In genomic region chr4:6044805-6045204, GRCh38 we compare ENCODE assay signal across 39 cellular contexts. TPM values are rescaled to one million over a fixed set of nuclear protein-coding genes. Genes with fewer than 3 reads are reported as not detected.
DNase-seq lines count a peak whose midpoint lies in the region; ATAC-seq, FAIRE-seq and TF ChIP-seq lines count a peak whose summit lies in the region.
"Had no signal": no experiment of that assay in that cellular context is flagged by ENCODE, and none has a peak within 500 bp of the region (broad histone marks: within the 10 kb centered on the region; RNA-seq: fewer than 3 reads in every experiment).

No MANE protein-coding gene starts in this region.

- H3T11ph ChIP-seq in H9 (ENCODE audit: low read length): no peak overlapping the region

- ATAC-seq in activated T-cell treated with anti-CD3 and anti-CD28 coated beads, Interleukin-2, amount 50 U/mL, for 72 hours (replicated peaks in 1 of 2): no peak
- ATAC-seq in K562 (peak; percentile 77), GM19397 (IDR thresholded peaks at IDR 0.05; ENCODE audit: unreplicated experiment) (no peak)
- ATAC-seq: mucosa of descending colon; natural killer cell treated with Interleukin-12 subunit alpha and Interleukin-12 subunit beta and Interleukin-15 and Interleukin-18, amount 100 ng/mL, for 72 hours; right cardiac atrium; stimulated activated effector memory CD8-positive, alpha-beta T cell treated with anti-CD3 and anti-CD28 coated beads, Interleukin-12 subunit alpha, Interleukin-12 subunit beta, amount 100 ng/mL, for 72 hours had no signal

- no peak overlapping the region for H2BK5ac ChIP-seq in H9 (ENCODE audit: insufficient read length, low read length)

- H2BK12ac ChIP-seq in H9 (ENCODE audit: insufficient read length, low read depth, low read length): no peak overlapping the region

- H3K18ac ChIP-seq in H9 (ENCODE audit: insufficient read length, low read depth, low read length): no peak overlapping the region

- no peaks in the 10 kb centered on the region for H3K23me2 ChIP-seq in H9 (ENCODE audit: insufficient read length, low read depth, low read length, poor library complexity, severe bottlenecking)

- no peak overlapping the region for H3K4me3 ChIP-seq in K562
- no peak overlapping the region for H3K4me3 ChIP-seq in osteoblast (ENCODE audit: insufficient read depth, low read length)
- H3K4me3 ChIP-seq: colonic mucosa, lung, mucosa of descending colon, spleen had no signal

- H3K9ac ChIP-seq in H9 (ENCODE audit: extremely low read depth, insufficient read length, low read length): no peak overlapping the region
- H3K9ac ChIP-seq in K562 (ENCODE audit: insufficient read depth in 1 of 2, low read depth in 2 of 2, low read length in 2 of 2): no peak overlapping the region
- H3K9ac ChIP-seq: parathyroid adenoma had no signal

- H3K56ac ChIP-seq in H9 (ENCODE audit: insufficient read length, low read depth, low read length): no peak overlapping the region

- CTCF ChIA-PET in K562 (lab: Yijun Ruan, JAX; ENCODE audit: low intra/inter-chr PET ratio): interaction anchor here (0.5 kb wide), 1 partner anchor 1708 kb away, joined by 4 read pairs; no protein-coding TSS in a partner anchor

- no peak overlapping the region for H3K23ac ChIP-seq in H9 (ENCODE audit: insufficient read length, low read depth, low read length)

- no peaks in the 10 kb centered on the region for H3K9me3 Mint-ChIP-seq in activated T-cell treated with anti-CD3 and anti-CD28 coated beads, Interleukin-2, amount 50 U/mL, for 72 hours
- no peaks in the 10 kb centered on the region for H3K9me3 Mint-ChIP-seq in H9
- H3K9me3 Mint-ChIP-seq: activated CD4-positive, alpha-beta memory T cell treated with anti-CD3 and anti-CD28 coated beads, Interleukin-2, amount 10 ng/mL, durations not matched to agents 7 days and 5 days; natural killer cell treated with Interleukin-12 subunit alpha and Interleukin-12 subunit beta and Interleukin-15 and Interleukin-18, amount 100 ng/mL, for 72 hours; stimulated activated effector memory CD8-positive, alpha-beta T cell treated with anti-CD3 and anti-CD28 coated beads, Interleukin-12 subunit alpha, Interleukin-12 subunit beta, amount 100 ng/mL, for 72 hours; T-helper 1 cell treated with Interleukin-12 subunit alpha and Interleukin-12 subunit beta and Interleukin-4 antibody, amounts not matched to agents 30 μg/mL and 1 μg/mL, for 36 hours; type B pancreatic cell had no signal

- no peaks in the 10 kb centered on the region for H3K36me3 Mint-ChIP-seq in activated T-cell treated with anti-CD3 and anti-CD28 coated beads, Interleukin-2, amount 50 U/mL, for 72 hours (ENCODE audit: insufficient read depth in 2 of 2)
- no peaks in the 10 kb centered on the region for H3K36me3 Mint-ChIP-seq in H9 (ENCODE audit: insufficient read depth in 1 of 3, low read depth in 3 of 3)
- H3K36me3 Mint-ChIP-seq: activated naive CD8-positive, alpha-beta T cell; natural killer cell treated with Interleukin-12 subunit alpha and Interleukin-12 subunit beta and Interleukin-15 and Interleukin-18, amount 100 ng/mL, for 72 hours; type B pancreatic cell had no signal

- no peaks in the 10 kb centered on the region for H4K20me1 ChIP-seq in H9 (ENCODE audit: control insufficient read depth, insufficient read depth, insufficient read length)
- H4K20me1 ChIP-seq in K562 (replicated peaks; ENCODE audit: control insufficient read depth, insufficient read depth, low read length): 0 out of 2 replicates have a peak, but pooled peaks cover 4% of the 10 kb centered on the region
- no peaks in the 10 kb centered on the region for H4K20me1 ChIP-seq in osteoblast (ENCODE audit: insufficient read depth, low read length)

- H3K4me1 Mint-ChIP-seq in activated T-cell treated with anti-CD3 and anti-CD28 coated beads, Interleukin-2, amount 50 U/mL, for 72 hours (ENCODE audit: low read depth): peaks cover 12% of the 10 kb centered on the region
- H3K4me1 Mint-ChIP-seq in H9: peaks cover 0 to 3% of the 10 kb centered on the region in 2 experiments; a peak in 2 of 4 replicates

- intact Hi-C loops in K562 (cut with micrococcal nuclease): no loop called here

- no peaks in the 10 kb centered on the region for H3K4me1 ChIP-seq in H9 (ENCODE audit: insufficient read depth, low read length)
- no peaks in the 10 kb centered on the region for H3K4me1 ChIP-seq in K562 (replicated peaks in 1 of 2; ENCODE audit: control insufficient read depth in 2 of 2, insufficient read depth in 2 of 2, low read length in 2 of 2)
- H3K4me1 ChIP-seq in osteoblast (ENCODE audit: insufficient read depth, low read length): no peaks in the 10 kb centered on the region
- H3K4me1 ChIP-seq: colonic mucosa, parathyroid adenoma, spleen had no signal

- H3K9me3 ChIP-seq in H9 (ENCODE audit: control insufficient read depth, low read depth, low read length) (no peaks in the 10 kb centered on the region), K562 (replicated peaks; ENCODE audit: control insufficient read depth, insufficient read depth, low read depth, low read length) (no peaks in the 10 kb centered on the region), osteoblast (ENCODE audit: low read depth, low read length) (no peaks in the 10 kb centered on the region)
- H3K9me3 ChIP-seq: colonic mucosa, mucosa of descending colon, spleen had no signal

- H3K27ac ChIP-seq in H9 (ENCODE audit: insufficient read length, low read depth, low read length): no peak overlapping the region
- no peak overlapping the region for H3K27ac ChIP-seq in K562 (ENCODE audit: extremely low read depth, low read depth, low read length)
- no peak overlapping the region for H3K27ac ChIP-seq in osteoblast (ENCODE audit: low read depth, low read length)
- H3K27ac ChIP-seq: colonic mucosa, HL-60, parathyroid adenoma, spleen had no signal

- no peak overlapping the region for H2BK20ac ChIP-seq in H9 (ENCODE audit: low read depth, low read length, poor library complexity, severe bottlenecking)

- no peaks in the 10 kb centered on the region for H3K79me1 ChIP-seq in H9 (ENCODE audit: insufficient read depth, low read depth, low read length, poor library complexity, severe bottlenecking)

- no peak for FAIRE-seq in K562 (lab: Jason Lieb, UNC)
- FAIRE-seq: H54, TTC549 had no signal

- no peak overlapping the region for H4K91ac ChIP-seq in H9 (ENCODE audit: insufficient read length, low read depth, low read length)

- H3K27me3 ChIP-seq in H9 (ENCODE audit: insufficient read depth, low read length): no peaks in the 10 kb centered on the region
- H3K27me3 ChIP-seq in K562 (ENCODE audit: control insufficient read depth in 2 of 2, insufficient read depth in 2 of 2, low read length in 2 of 2): peaks cover 7 to 46% of the 10 kb centered on the region in 2 experiments
- H3K27me3 ChIP-seq in osteoblast (ENCODE audit: insufficient read depth, low read length): no peaks in the 10 kb centered on the region
- H3K27me3 ChIP-seq: colonic mucosa had no signal

- WGBS in H9 (ENCODE audit: extremely low coverage, insufficient read length, low lambda C conversion rate): no CpG with 5 or more reads among the region's 9 CpGs
- WGBS in K562 (ENCODE audit: insufficient coverage, low coverage, missing lambda C conversion rate): under 1% methylated on average over 9 of the region's 9 CpGs

- H2BK120ac ChIP-seq in H9 (ENCODE audit: low read depth, low read length, poor library complexity, severe bottlenecking): no peak overlapping the region

- H3K4me3 Mint-ChIP-seq in activated T-cell treated with anti-CD3 and anti-CD28 coated beads, Interleukin-2, amount 50 U/mL, for 72 hours: no peak overlapping the region
- no peak overlapping the region for H3K4me3 Mint-ChIP-seq in H9
- H3K4me3 Mint-ChIP-seq: activated CD4-positive, alpha-beta memory T cell treated with anti-CD3 and anti-CD28 coated beads, Interleukin-2, amount 10 ng/mL, durations not matched to agents 7 days and 5 days; activated naive CD8-positive, alpha-beta T cell; natural killer cell treated with Interleukin-12 subunit alpha and Interleukin-12 subunit beta and Interleukin-15 and Interleukin-18, amount 100 ng/mL, for 72 hours; stimulated activated effector memory CD8-positive, alpha-beta T cell treated with anti-CD3 and anti-CD28 coated beads, Interleukin-12 subunit alpha, Interleukin-12 subunit beta, amount 100 ng/mL, for 72 hours; T-helper 1 cell treated with Interleukin-12 subunit alpha and Interleukin-12 subunit beta and Interleukin-4 antibody, amounts not matched to agents 30 μg/mL and 1 μg/mL, for 36 hours; type B pancreatic cell had no signal

- in situ Hi-C loops in K562 (cut with MboI): no loop called here
- in situ Hi-C loops in GM13976 (cut with MboI; ENCODE audit: low sequenced_read_pairs, unreplicated experiment): no loop called here

- TF ChIP-seq RAD21 in K562 (CRISPR knock-in tag; conservative IDR thresholded peaks at IDR 0.05 in 1 of 2, IDR thresholded peaks at IDR 0.05 in 1 of 2): 0 out of 4 replicates have a peak, but pooled peaks of 1 of the 2 experiments have one; percentile 27

- TF ChIP-seq POLR2A in K562 (conservative IDR thresholded peaks at IDR 0.05): no peak

- H2AFZ ChIP-seq in H9 (ENCODE audit: low read length) (no peak overlapping the region), K562 (ENCODE audit: low read depth, low read length) (no peak overlapping the region), osteoblast (ENCODE audit: low read length) (no peak overlapping the region)
- H2AFZ ChIP-seq: parathyroid adenoma had no signal

- TF ChIP-seq EP300 in K562 (IDR thresholded peaks at IDR 0.05; ENCODE audit: low read length): no peak

- H4K5ac ChIP-seq in H9 (ENCODE audit: insufficient read length, low read depth, low read length): no peak overlapping the region

- H3K4me2 ChIP-seq in H9 (ENCODE audit: insufficient read depth, insufficient read length, low read length): no peak overlapping the region
- H3K4me2 ChIP-seq in K562 (ENCODE audit: insufficient read depth, low read length): no peak overlapping the region
- no peak overlapping the region for H3K4me2 ChIP-seq in osteoblast (ENCODE audit: insufficient read depth, low read length)

- TF ChIP-seq CTCF in H9 (conservative IDR thresholded peaks at IDR 0.05) (peak; percentile 67), K562 (IDR thresholded peaks at IDR 0.05 in 2 of 3, conservative IDR thresholded peaks at IDR 0.05 in 1 of 3; ENCODE audit: insufficient read depth in 2 of 3, low read depth in 1 of 3, low read length in 3 of 3) (peak; percentile 29 to 44 (median 40); a peak in 4 of 6 replicates), osteoblast (IDR thresholded peaks at IDR 0.05; ENCODE audit: extremely low read depth, low read depth, low read length) (no peak), GM13976 (IDR thresholded peaks at IDR 0.05; ENCODE audit: borderline replicate concordance, control extremely low read depth, extremely low read depth, insufficient read depth, missing control alignments) (no peak)

- no peak for DNase-seq in activated T-cell treated with anti-CD3 and anti-CD28 coated beads, Interleukin-2, amount 50 U/mL, for 72 hours
- DNase-seq in activated T-cell treated with anti-CD3 and anti-CD28 coated beads for 4 hours: no peak
- peak; percentile 59 for DNase-seq in H9
- DNase-seq in K562 (ENCODE audit: extremely low read depth in 1 of 4, low spot score in 3 of 4): peak in 3 of 4 experiments; percentile 42 to 50 (median 50)
- peak; percentile 57 for DNase-seq in osteoblast (ENCODE audit: insufficient read length, low spot score, missing footprints)
- no peak for DNase-seq in GM13976 (ENCODE audit: low spot score)
- DNase-seq in stimulated activated CD4-positive, alpha-beta T cell treated with anti-CD3 and anti-CD28 coated beads, Interleukin-15, amount 100 ng/mL, for 24 hours: no peak
- DNase-seq: ACHN; activated CD4-positive, alpha-beta memory T cell treated with anti-CD3 and anti-CD28 coated beads, Interleukin-2, amount 10 ng/mL, durations not matched to agents 7 days and 5 days; activated CD4-positive, CD25-positive, alpha-beta regulatory T cell treated with anti-CD3 and anti-CD28 coated beads, Interleukin-2, amount 50 U/mL, for 72 hours; activated CD8-positive, alpha-beta memory T cell treated with anti-CD3 and anti-CD28 coated beads, Interleukin-2, amount 50 U/mL, for 48 hours; activated effector memory CD4-positive, alpha-beta T cell treated with Interleukin-2 at 50 U/mL for 16 hours; anterior cingulate cortex; colonic mucosa; DMS79 treated with DMSO at 0.1 percent for 48 hours; effector memory CD4-positive, alpha-beta T cell; head of caudate nucleus; Kasumi-1; mucosa of descending colon; NCI-H1105; NCI-H2227 treated with DMSO at 0.1 percent for 48 hours; OCI-M1; right cardiac atrium; spleen; stimulated activated CD4-positive, alpha-beta T cell treated with anti-CD3 and anti-CD28 coated beads, Interleukin-4, amount 100 ng/mL, for 1 hour; substantia nigra had no signal

- POLR2A ChIA-PET in K562 (lab: Yijun Ruan, JAX): no interaction called here

- H3K79me2 ChIP-seq in H9 (ENCODE audit: insufficient read depth, low read length): no peaks in the 10 kb centered on the region; the same call in 1 of the 2 replicates
- H3K79me2 ChIP-seq in K562 (ENCODE audit: control insufficient read depth, insufficient read depth, low read length): no peaks in the 10 kb centered on the region
- no peaks in the 10 kb centered on the region for H3K79me2 ChIP-seq in osteoblast (ENCODE audit: insufficient read depth, low read length)
- H3K79me2 ChIP-seq: parathyroid adenoma had no signal

- peak overlapping the region; percentile 29 for H3K27ac Mint-ChIP-seq in activated T-cell treated with anti-CD3 and anti-CD28 coated beads, Interleukin-2, amount 50 U/mL, for 72 hours
- H3K27ac Mint-ChIP-seq in H9: peak overlapping the region in 1 of 3 experiments; percentile 12; a peak in 1 of 7 replicates
- H3K27ac Mint-ChIP-seq: activated CD4-positive, alpha-beta memory T cell treated with anti-CD3 and anti-CD28 coated beads, Interleukin-2, amount 10 ng/mL, durations not matched to agents 7 days and 5 days; activated naive CD8-positive, alpha-beta T cell; natural killer cell treated with Interleukin-12 subunit alpha and Interleukin-12 subunit beta and Interleukin-15 and Interleukin-18, amount 100 ng/mL, for 72 hours; T-helper 1 cell treated with Interleukin-12 subunit alpha and Interleukin-12 subunit beta and Interleukin-4 antibody, amounts not matched to agents 30 μg/mL and 1 μg/mL, for 36 hours; type B pancreatic cell had no signal

- peaks cover 4% of the 10 kb centered on the region for H3K27me3 Mint-ChIP-seq in activated T-cell treated with anti-CD3 and anti-CD28 coated beads, Interleukin-2, amount 50 U/mL, for 72 hours (ENCODE audit: low read depth)
- H3K27me3 Mint-ChIP-seq in H9 (ENCODE audit: low read depth): peaks cover 5% of the 10 kb centered on the region
- H3K27me3 Mint-ChIP-seq: activated CD4-positive, alpha-beta memory T cell treated with anti-CD3 and anti-CD28 coated beads, Interleukin-2, amount 10 ng/mL, durations not matched to agents 7 days and 5 days had no signal

- H3K14ac ChIP-seq in H9 (ENCODE audit: insufficient read depth, low read length): no peak overlapping the region

- H4K8ac ChIP-seq in H9 (replicated peaks; ENCODE audit: insufficient read length, low read depth, low read length): no peak overlapping the region

- H2AK5ac ChIP-seq in H9 (ENCODE audit: insufficient read length, low read length): no peak overlapping the region

- H3K36me3 ChIP-seq in K562 (ENCODE audit: control insufficient read depth, insufficient read depth, low read length): no peaks in the 10 kb centered on the region
- H3K36me3 ChIP-seq in osteoblast (ENCODE audit: insufficient read depth, low read length): no peaks in the 10 kb centered on the region
- H3K36me3 ChIP-seq: colonic mucosa, spleen had no signal

- no peaks in the 10 kb centered on the region for H3K9me1 ChIP-seq in K562 (ENCODE audit: control insufficient read depth, insufficient read depth, low read length)

- H3K4ac ChIP-seq in H9 (ENCODE audit: low read depth, low read length): no peak overlapping the region

- no TSS peak for BruUV-seq in K562 (replicated peaks; lab: Mats Ljungman, UMichigan)

- no peak overlapping the region for H2BK15ac ChIP-seq in H9 (ENCODE audit: low read depth, low read length)

RNA-seq across cellular contexts. Expression of gene C4orf50, which starts 26.6 kb away (rescaled TPM):
- under 1 TPM; 0.14 to 0.95 TPM for total RNA-seq in activated T-cell treated with anti-CD3 and anti-CD28 coated beads, Interleukin-2, amount 50 U/mL, for 72 hours
- total RNA-seq in H9 (2021) (0.17 and 0.18 TPM in 2 replicates), K562 (2014; rRNA removed) (not detected in 2 replicates), K562 (2014; rRNA removed; fragmentation: Illumina TruSeq; extraction: Trizol) (not detected in 2 replicates), K562 (2015; rRNA removed; fragmentation: Illumina TruSeq; extraction: Trizol) (not detected in 2 replicates), K562 (2021) (not detected in 2 replicates), osteoblast (not detected in 2 replicates)
- not detected in 2 replicates for total RNA-seq in K562 (2011; cell fraction: chromatin; rRNA removed; ENCODE audit: low replicate concordance)
- total RNA-seq in K562 (2011; cell fraction: nucleolus; rRNA removed): not detected in 2 replicates
- total RNA-seq in K562 (2011; cell fraction: nucleoplasm; rRNA removed): not detected in 2 replicates
- polyA plus RNA-seq in K562 (2011; rRNA removed) (not detected in 2 replicates), K562 (2014; fragmentation: Illumina TruSeq; extraction: Trizol) (not detected in 2 replicates), K562 (2014; fragmentation: Nextera tagmentation; extraction: Ambion mirVana) (not detected), K562 (2014; rRNA removed) (not detected in 2 replicates)
- not detected in 2 replicates for polyA plus RNA-seq in K562 (2011; cell fraction: cytosol; rRNA removed)
- not detected in 2 replicates for polyA plus RNA-seq in K562 (2011; cell fraction: nucleus; rRNA removed)
- polyA plus RNA-seq in K562 (2012): not detected in 2 replicates
- not detected in 2 replicates for polyA minus RNA-seq in K562 (2011; rRNA and poly(A)+ RNA removed)
- not detected in 2 replicates for polyA minus RNA-seq in K562 (2011; cell fraction: cytosol; rRNA and poly(A)+ RNA removed)
- polyA minus RNA-seq in K562 (2011; cell fraction: nucleus; rRNA and poly(A)+ RNA removed): not detected in 2 replicates
- total RNA-seq: fibroblast of villous mesenchyme had no signal
- polyA plus RNA-seq: BJ had no signal

Comparison
In these comparisons a context has a peak if more than half of its experiments do, and no peak if none do; other contexts are left out.
1. DNase-seq: peak in H9 (single experiment), K562 (3 of 4) and osteoblast (single experiment); none in activated T-cell treated with anti-CD3 and anti-CD28 coated beads, Interleukin-2, amount 50 U/mL, for 72 hours (0 of 2), activated T-cell treated with anti-CD3 and anti-CD28 coated beads for 4 hours (single experiment), GM13976 (single experiment) and stimulated activated CD4-positive, alpha-beta T cell treated with anti-CD3 and anti-CD28 coated beads, Interleukin-15, amount 100 ng/mL, for 24 hours (single experiment).
2. CTCF ChIP-seq: peak in H9 (single experiment) and K562 (3 of 3); none in osteoblast (single experiment) and GM13976 (single experiment).